In the genomic region with DNA sequence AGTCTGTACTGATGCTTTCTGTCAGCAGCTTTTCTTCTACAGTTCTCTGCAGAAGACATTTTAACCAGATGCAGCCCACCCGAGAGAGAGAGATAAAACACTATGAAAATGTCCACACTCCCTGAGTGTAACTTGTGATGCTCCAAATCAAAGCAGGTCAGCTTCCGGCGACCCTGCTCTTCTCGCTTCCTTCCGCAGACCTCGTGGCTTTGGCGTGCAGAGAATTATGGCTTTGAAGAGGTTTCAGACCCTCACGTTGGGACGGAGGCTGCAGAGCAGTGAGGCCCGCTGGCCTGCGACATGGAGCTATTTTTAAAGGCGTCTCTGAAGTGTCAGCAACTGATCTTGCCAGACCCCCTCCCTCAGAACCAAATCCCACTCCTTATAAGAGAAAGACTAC, we compare ENCODE assay signal across 19 cellular contexts. TPM values are rescaled to one million over a fixed set of nuclear protein-coding genes. Genes with fewer than 3 reads are reported as not detected.
DNase-seq lines count a peak whose midpoint lies in the region; ATAC-seq, FAIRE-seq and TF ChIP-seq lines count a peak whose summit lies in the region.
"Had no signal": no experiment of that assay in that cellular context is flagged by ENCODE, and none has a peak within 500 bp of the region (broad histone marks: within the 10 kb centered on the region; RNA-seq: fewer than 3 reads in every experiment).

No MANE protein-coding gene starts in this region.

- H3K4me3 Mint-ChIP-seq in activated CD8-positive, alpha-beta memory T cell treated with anti-CD3 and anti-CD28 coated beads, Interleukin-2, amount 10 ng/mL, durations not matched to agents 7 days and 5 days = peak overlapping the region; percentile 31
- peak overlapping the region; percentile 44 for H3K4me3 Mint-ChIP-seq in activated naive CD8-positive, alpha-beta T cell treated with anti-CD3 and anti-CD28 coated beads for 36 hours
- H3K4me3 Mint-ChIP-seq in neural crest cell = no peak overlapping the region
- H3K4me3 Mint-ChIP-seq in activated T-helper 2 cell treated with anti-CD3 and anti-CD28 coated beads, Interferon-gamma antibody, Interleukin-2, Interleukin-4, amounts not matched to agents 10 μg/mL and 5 μg/mL and 100 μg/mL, durations not matched to agents 14 hours and 24 hours and 36 hours (ENCODE audit: low read depth) = no peak overlapping the region

- intact Hi-C loops in activated T-helper 2 cell treated with anti-CD3 and anti-CD28 coated beads, Interferon-gamma antibody, Interleukin-2, Interleukin-4, amounts not matched to agents 10 μg/mL and 5 μg/mL and 100 μg/mL, durations not matched to agents 14 hours and 24 hours and 36 hours (cut with micrococcal nuclease) = no loop called here

- ATAC-seq in activated CD8-positive, alpha-beta memory T cell treated with anti-CD3 and anti-CD28 coated beads, Interleukin-2, amount 10 ng/mL, durations not matched to agents 7 days and 5 days = peak; percentile 45
- ATAC-seq: A549, GM12878, left lobe of liver, Panc1 had no signal

- no peak for TF ChIP-seq CTCF in neural crest cell (conservative IDR thresholded peaks at IDR 0.05)

- peak; percentile 61 for DNase-seq in activated CD8-positive, alpha-beta memory T cell treated with anti-CD3 and anti-CD28 coated beads, Interleukin-2, amount 10 ng/mL, durations not matched to agents 7 days and 5 days
- DNase-seq in activated CD8-positive, alpha-beta memory T cell treated with anti-CD3 and anti-CD28 coated beads, Interleukin-2, amount 50 U/mL, for 4 hours = no peak
- DNase-seq in GM12891 (ENCODE audit: insufficient read length, low spot score) (no peak), neural crest cell (ENCODE audit: low read depth, low spot score) (no peak), NCI-H524 treated with DMSO at 0.1 percent for 48 hours (lab: John Stamatoyannopoulos, UW) (no peak), islet precursor cell (no peak)
- peak; percentile 18 for DNase-seq in activated naive CD8-positive, alpha-beta T cell treated with anti-CD3 and anti-CD28 coated beads for 36 hours
- DNase-seq in activated T-helper 2 cell treated with anti-CD3 and anti-CD28 coated beads, Interferon-gamma antibody, Interleukin-2, Interleukin-4, amounts not matched to agents 10 μg/mL and 5 μg/mL and 100 μg/mL, durations not matched to agents 14 hours and 24 hours and 36 hours (ENCODE audit: low spot score) = no peak
- DNase-seq: amygdala, COR-L47, KG1, NCI-H1105, NCI-H2171 treated with DMSO at 0.1 percent for 48 hours had no signal

- FAIRE-seq in GM12891 (lab: Jason Lieb, UNC) = peak; percentile 72
- FAIRE-seq: A549, GM12878, urothelium cell line had no signal

- no peaks in the 10 kb centered on the region for H3K9me3 Mint-ChIP-seq in activated CD8-positive, alpha-beta memory T cell treated with anti-CD3 and anti-CD28 coated beads, Interleukin-2, amount 10 ng/mL, durations not matched to agents 7 days and 5 days (ENCODE audit: low read depth)
- H3K9me3 Mint-ChIP-seq in activated naive CD8-positive, alpha-beta T cell treated with anti-CD3 and anti-CD28 coated beads for 36 hours = peaks cover 1% of the 10 kb centered on the region
- H3K9me3 Mint-ChIP-seq in neural crest cell = peaks cover 3% of the 10 kb centered on the region
- no peaks in the 10 kb centered on the region for H3K9me3 Mint-ChIP-seq in activated T-helper 2 cell treated with anti-CD3 and anti-CD28 coated beads, Interferon-gamma antibody, Interleukin-2, Interleukin-4, amounts not matched to agents 10 μg/mL and 5 μg/mL and 100 μg/mL, durations not matched to agents 14 hours and 24 hours and 36 hours

- peak overlapping the region; percentile 75 for H3K27ac Mint-ChIP-seq in activated CD8-positive, alpha-beta memory T cell treated with anti-CD3 and anti-CD28 coated beads, Interleukin-2, amount 10 ng/mL, durations not matched to agents 7 days and 5 days
- peak overlapping the region; percentile 59 for H3K27ac Mint-ChIP-seq in activated naive CD8-positive, alpha-beta T cell treated with anti-CD3 and anti-CD28 coated beads for 36 hours
- peak overlapping the region; percentile 32 for H3K27ac Mint-ChIP-seq in neural crest cell (ENCODE audit: unreplicated experiment)
- no peak overlapping the region for H3K27ac Mint-ChIP-seq in activated T-helper 2 cell treated with anti-CD3 and anti-CD28 coated beads, Interferon-gamma antibody, Interleukin-2, Interleukin-4, amounts not matched to agents 10 μg/mL and 5 μg/mL and 100 μg/mL, durations not matched to agents 14 hours and 24 hours and 36 hours

- peaks cover 19% of the 10 kb centered on the region for H3K27me3 Mint-ChIP-seq in activated CD8-positive, alpha-beta memory T cell treated with anti-CD3 and anti-CD28 coated beads, Interleukin-2, amount 10 ng/mL, durations not matched to agents 7 days and 5 days
- H3K27me3 Mint-ChIP-seq in activated naive CD8-positive, alpha-beta T cell treated with anti-CD3 and anti-CD28 coated beads for 36 hours = peaks cover 47% of the 10 kb centered on the region
- no peaks in the 10 kb centered on the region for H3K27me3 Mint-ChIP-seq in neural crest cell (ENCODE audit: low read depth)
- peaks cover 35% of the 10 kb centered on the region for H3K27me3 Mint-ChIP-seq in activated T-helper 2 cell treated with anti-CD3 and anti-CD28 coated beads, Interferon-gamma antibody, Interleukin-2, Interleukin-4, amounts not matched to agents 10 μg/mL and 5 μg/mL and 100 μg/mL, durations not matched to agents 14 hours and 24 hours and 36 hours (ENCODE audit: low read depth)

- CTCF ChIA-PET in activated CD8-positive, alpha-beta memory T cell treated with anti-CD3 and anti-CD28 coated beads, Interleukin-2, amount 10 ng/mL, durations not matched to agents 7 days and 5 days (lab: Charles Lee) = interaction anchor here (1.1 to 2.0 kb wide), 3 partner anchors 11 to 20 kb away, joined by 3 to 5 read pairs (median 4); no protein-coding TSS in a partner anchor

- H3K4me1 Mint-ChIP-seq in activated CD8-positive, alpha-beta memory T cell treated with anti-CD3 and anti-CD28 coated beads, Interleukin-2, amount 10 ng/mL, durations not matched to agents 7 days and 5 days = peaks cover 59% of the 10 kb centered on the region
- H3K4me1 Mint-ChIP-seq in activated naive CD8-positive, alpha-beta T cell treated with anti-CD3 and anti-CD28 coated beads for 36 hours = peaks cover 26% of the 10 kb centered on the region
- H3K4me1 Mint-ChIP-seq in neural crest cell = peaks cover 8% of the 10 kb centered on the region
- H3K4me1 Mint-ChIP-seq in activated T-helper 2 cell treated with anti-CD3 and anti-CD28 coated beads, Interferon-gamma antibody, Interleukin-2, Interleukin-4, amounts not matched to agents 10 μg/mL and 5 μg/mL and 100 μg/mL, durations not matched to agents 14 hours and 24 hours and 36 hours (ENCODE audit: low read depth) = peaks cover 42% of the 10 kb centered on the region

- peaks cover 20% of the 10 kb centered on the region for H3K36me3 Mint-ChIP-seq in activated CD8-positive, alpha-beta memory T cell treated with anti-CD3 and anti-CD28 coated beads, Interleukin-2, amount 10 ng/mL, durations not matched to agents 7 days and 5 days
- H3K36me3 Mint-ChIP-seq in activated naive CD8-positive, alpha-beta T cell treated with anti-CD3 and anti-CD28 coated beads for 36 hours = peaks cover 2% of the 10 kb centered on the region
- H3K36me3 Mint-ChIP-seq in neural crest cell (ENCODE audit: low read depth) = no peaks in the 10 kb centered on the region
- no peaks in the 10 kb centered on the region for H3K36me3 Mint-ChIP-seq in activated T-helper 2 cell treated with anti-CD3 and anti-CD28 coated beads, Interferon-gamma antibody, Interleukin-2, Interleukin-4, amounts not matched to agents 10 μg/mL and 5 μg/mL and 100 μg/mL, durations not matched to agents 14 hours and 24 hours and 36 hours (ENCODE audit: low read depth)

- no peak for TF ChIP-seq POLR2A in GM12891 (IDR thresholded peaks at IDR 0.05; ENCODE audit: low read depth, low read length)

TF ChIP-seq in GM12891, 5 proteins besides CTCF, POLR2A, EP300 and RAD21:
- no peak for TF ChIP-seq TAF1 (IDR thresholded peaks at IDR 0.05; ENCODE audit: low read depth, low read length)
- peak; percentile 39 for TF ChIP-seq SPI1 (IDR thresholded peaks at IDR 0.05; ENCODE audit: low read depth, low read length)

RNA-seq across cellular contexts. Expression of gene TMEM163, which starts 41.8 kb away (rescaled TPM):
- total RNA-seq in activated CD8-positive, alpha-beta memory T cell treated with anti-CD3 and anti-CD28 coated beads, Interleukin-2, amount 10 ng/mL, durations not matched to agents 7 days and 5 days = 1 to 10 TPM; 2.1 to 2.3 TPM
- polyA plus RNA-seq in GM12891 (2012; ENCODE audit: low read depth, missing spikeins) = 10.9 TPM
- total RNA-seq in activated naive CD8-positive, alpha-beta T cell treated with anti-CD3 and anti-CD28 coated beads for 36 hours = not detected
- total RNA-seq in neural crest cell = 0.71 and 1.0 TPM in 2 replicates
- total RNA-seq in activated T-helper 2 cell treated with anti-CD3 and anti-CD28 coated beads, Interferon-gamma antibody, Interleukin-2, Interleukin-4, amounts not matched to agents 10 μg/mL and 5 μg/mL and 100 μg/mL, durations not matched to agents 14 hours and 24 hours and 36 hours = 0.09 and 0.27 TPM in 2 replicates
- total RNA-seq: G401 had no signal
- polyA plus RNA-seq: A549 had no signal

Comparison
In these comparisons a context has a peak if more than half of its experiments do, and no peak if none do; other contexts are left out.
1. DNase-seq: peak in activated CD8-positive, alpha-beta memory T cell treated with anti-CD3 and anti-CD28 coated beads, Interleukin-2, amount 10 ng/mL, durations not matched to agents 7 days and 5 days (single experiment) and activated naive CD8-positive, alpha-beta T cell treated with anti-CD3 and anti-CD28 coated beads for 36 hours (single experiment); none in activated CD8-positive, alpha-beta memory T cell treated with anti-CD3 and anti-CD28 coated beads, Interleukin-2, amount 50 U/mL, for 4 hours (single experiment), GM12891 (single experiment), neural crest cell (single experiment), NCI-H524 treated with DMSO at 0.1 percent for 48 hours (single experiment), islet precursor cell (single experiment) and activated T-helper 2 cell treated with anti-CD3 and anti-CD28 coated beads, Interferon-gamma antibody, Interleukin-2, Interleukin-4, amounts not matched to agents 10 μg/mL and 5 μg/mL and 100 μg/mL, durations not matched to agents 14 hours and 24 hours and 36 hours (single experiment).
2. H3K4me3 Mint-ChIP-seq: peak in activated CD8-positive, alpha-beta memory T cell treated with anti-CD3 and anti-CD28 coated beads, Interleukin-2, amount 10 ng/mL, durations not matched to agents 7 days and 5 days (single experiment) and activated naive CD8-positive, alpha-beta T cell treated with anti-CD3 and anti-CD28 coated beads for 36 hours (single experiment); none in neural crest cell (single experiment) and activated T-helper 2 cell treated with anti-CD3 and anti-CD28 coated beads, Interferon-gamma antibody, Interleukin-2, Interleukin-4, amounts not matched to agents 10 μg/mL and 5 μg/mL and 100 μg/mL, durations not matched to agents 14 hours and 24 hours and 36 hours (single experiment).